Comparison of ENCODE assay signal across 23 cellular contexts in genomic region chr5:91033370-91033769, GRCh38.
"Had no signal": no experiment of that assay in that cellular context is flagged by ENCODE, and none has a peak within 500 bp of the region (broad histone marks: within the 10 kb centered on the region; RNA-seq: fewer than 3 reads in every experiment).

No MANE protein-coding gene starts in this region.

- H3K4me1 Mint-ChIP-seq: memory B cell; naive B cell; stimulated activated naive B cell treated with anti-CD40 and anti-IgM and Interleukin-4, amounts not matched to agents 10 μg/mL and 1 μg/mL and 100 μg/mL, for 72 hours; stimulated activated naive CD8-positive, alpha-beta T cell treated with anti-CD3 and anti-CD28 coated beads, Interleukin-15, amount 100 ng/mL, for 72 hours had no signal

- H3K9me3 ChIP-seq: heart left ventricle, left lung, lower lobe of right lung, neutrophil, psoas muscle, testis had no signal

- H3K36me3 Mint-ChIP-seq: memory B cell; mesothelial cell of epicardium; naive B cell; stimulated activated naive B cell treated with anti-CD40 and anti-IgM and Interleukin-4, amounts not matched to agents 10 μg/mL and 1 μg/mL and 100 μg/mL, for 72 hours had no signal

- H3K4me3 Mint-ChIP-seq: memory B cell; mesothelial cell of epicardium; naive B cell; nephron; stimulated activated naive B cell treated with anti-CD40 and anti-IgM and Interleukin-4, amounts not matched to agents 10 μg/mL and 1 μg/mL and 100 μg/mL, for 72 hours; stimulated activated naive CD8-positive, alpha-beta T cell treated with anti-CD3 and anti-CD28 coated beads, Interleukin-15, amount 100 ng/mL, for 72 hours had no signal

- ATAC-seq: heart left ventricle; left lung; lower lobe of right lung; sciatic nerve; stimulated activated naive B cell treated with anti-CD40 and anti-IgM and Interleukin-4, amounts not matched to agents 10 μg/mL and 1 μg/mL and 100 μg/mL, for 72 hours; stimulated activated naive CD8-positive, alpha-beta T cell treated with anti-CD3 and anti-CD28 coated beads, Interleukin-15, amount 100 ng/mL, for 72 hours had no signal

- H3K27ac ChIP-seq: dorsolateral prefrontal cortex, heart left ventricle, left lung, lower lobe of right lung, neutrophil, psoas muscle, testis had no signal

- H3K36me3 ChIP-seq: heart left ventricle, left lung, lower lobe of right lung, neutrophil had no signal

- H3K27ac Mint-ChIP-seq: memory B cell; mesothelial cell of epicardium; naive B cell; stimulated activated naive B cell treated with anti-CD40 and anti-IgM and Interleukin-4, amounts not matched to agents 10 μg/mL and 1 μg/mL and 100 μg/mL, for 72 hours; stimulated activated naive CD8-positive, alpha-beta T cell treated with anti-CD3 and anti-CD28 coated beads, Interleukin-15, amount 100 ng/mL, for 72 hours had no signal

- H3K27me3 Mint-ChIP-seq: memory B cell had no signal

- DNase-seq: cortex of kidney; dorsolateral prefrontal cortex; effector CD8-positive, alpha-beta T cell; foreskin melanocyte; heart left ventricle; hypothalamus; kidney glomerular epithelial cell; left lung; lower lobe of right lung; naive B cell; psoas muscle; retina; stimulated activated CD4-positive, alpha-beta T cell treated with anti-CD3 and anti-CD28 coated beads, Interleukin-2, amount 100 ng/mL, for 24 hours; stimulated activated CD4-positive, alpha-beta T cell treated with anti-CD3 and anti-CD28 coated beads, Interleukin-4, amount 100 ng/mL, for 4 hours; stimulated activated naive B cell treated with anti-CD40 and anti-IgM and Interleukin-4, amounts not matched to agents 10 μg/mL and 1 μg/mL and 100 μg/mL, for 72 hours; stimulated activated naive CD8-positive, alpha-beta T cell treated with anti-CD3 and anti-CD28 coated beads, Interleukin-15, amount 100 ng/mL, for 72 hours; testis; trophoblast cell had no signal

- H3K27me3 ChIP-seq: dorsolateral prefrontal cortex, heart left ventricle, left lung, neutrophil, testis had no signal

- H3K4me3 ChIP-seq: dorsolateral prefrontal cortex, heart left ventricle, left lung, lower lobe of right lung, psoas muscle, testis had no signal

- H3K4me1 ChIP-seq: heart left ventricle, lower lobe of right lung, testis had no signal

- H3K9me3 Mint-ChIP-seq: memory B cell; mesothelial cell of epicardium; nephron; stimulated activated naive B cell treated with anti-CD40 and anti-IgM and Interleukin-4, amounts not matched to agents 10 μg/mL and 1 μg/mL and 100 μg/mL, for 72 hours; stimulated activated naive CD8-positive, alpha-beta T cell treated with anti-CD3 and anti-CD28 coated beads, Interleukin-15, amount 100 ng/mL, for 72 hours had no signal
